ENCODE assay signal across 1 cellular context in the genomic region with DNA sequence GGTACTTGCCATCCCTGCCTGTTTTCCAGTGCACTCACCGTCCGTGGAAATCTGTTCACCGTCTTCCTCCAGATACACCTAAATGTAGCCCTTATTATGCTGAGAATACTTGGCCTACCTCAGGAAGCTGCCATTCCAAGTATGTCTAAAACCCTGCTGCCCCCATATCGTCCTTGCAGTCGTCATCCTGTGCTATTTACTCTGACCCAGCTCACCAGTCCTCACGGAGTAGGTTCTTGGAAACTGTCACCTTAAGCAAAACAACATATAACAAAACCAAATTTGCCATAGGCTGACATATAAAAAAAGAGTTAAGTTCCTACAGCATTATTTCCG.
TF ChIP-seq lines count a peak whose summit lies in the region.

No MANE protein-coding gene starts in this region.

TF ChIP-seq in GM23338, 12 proteins besides CTCF, POLR2A, EP300 and RAD21 (continued from another document):
- TF ChIP-seq, protein P1, sequence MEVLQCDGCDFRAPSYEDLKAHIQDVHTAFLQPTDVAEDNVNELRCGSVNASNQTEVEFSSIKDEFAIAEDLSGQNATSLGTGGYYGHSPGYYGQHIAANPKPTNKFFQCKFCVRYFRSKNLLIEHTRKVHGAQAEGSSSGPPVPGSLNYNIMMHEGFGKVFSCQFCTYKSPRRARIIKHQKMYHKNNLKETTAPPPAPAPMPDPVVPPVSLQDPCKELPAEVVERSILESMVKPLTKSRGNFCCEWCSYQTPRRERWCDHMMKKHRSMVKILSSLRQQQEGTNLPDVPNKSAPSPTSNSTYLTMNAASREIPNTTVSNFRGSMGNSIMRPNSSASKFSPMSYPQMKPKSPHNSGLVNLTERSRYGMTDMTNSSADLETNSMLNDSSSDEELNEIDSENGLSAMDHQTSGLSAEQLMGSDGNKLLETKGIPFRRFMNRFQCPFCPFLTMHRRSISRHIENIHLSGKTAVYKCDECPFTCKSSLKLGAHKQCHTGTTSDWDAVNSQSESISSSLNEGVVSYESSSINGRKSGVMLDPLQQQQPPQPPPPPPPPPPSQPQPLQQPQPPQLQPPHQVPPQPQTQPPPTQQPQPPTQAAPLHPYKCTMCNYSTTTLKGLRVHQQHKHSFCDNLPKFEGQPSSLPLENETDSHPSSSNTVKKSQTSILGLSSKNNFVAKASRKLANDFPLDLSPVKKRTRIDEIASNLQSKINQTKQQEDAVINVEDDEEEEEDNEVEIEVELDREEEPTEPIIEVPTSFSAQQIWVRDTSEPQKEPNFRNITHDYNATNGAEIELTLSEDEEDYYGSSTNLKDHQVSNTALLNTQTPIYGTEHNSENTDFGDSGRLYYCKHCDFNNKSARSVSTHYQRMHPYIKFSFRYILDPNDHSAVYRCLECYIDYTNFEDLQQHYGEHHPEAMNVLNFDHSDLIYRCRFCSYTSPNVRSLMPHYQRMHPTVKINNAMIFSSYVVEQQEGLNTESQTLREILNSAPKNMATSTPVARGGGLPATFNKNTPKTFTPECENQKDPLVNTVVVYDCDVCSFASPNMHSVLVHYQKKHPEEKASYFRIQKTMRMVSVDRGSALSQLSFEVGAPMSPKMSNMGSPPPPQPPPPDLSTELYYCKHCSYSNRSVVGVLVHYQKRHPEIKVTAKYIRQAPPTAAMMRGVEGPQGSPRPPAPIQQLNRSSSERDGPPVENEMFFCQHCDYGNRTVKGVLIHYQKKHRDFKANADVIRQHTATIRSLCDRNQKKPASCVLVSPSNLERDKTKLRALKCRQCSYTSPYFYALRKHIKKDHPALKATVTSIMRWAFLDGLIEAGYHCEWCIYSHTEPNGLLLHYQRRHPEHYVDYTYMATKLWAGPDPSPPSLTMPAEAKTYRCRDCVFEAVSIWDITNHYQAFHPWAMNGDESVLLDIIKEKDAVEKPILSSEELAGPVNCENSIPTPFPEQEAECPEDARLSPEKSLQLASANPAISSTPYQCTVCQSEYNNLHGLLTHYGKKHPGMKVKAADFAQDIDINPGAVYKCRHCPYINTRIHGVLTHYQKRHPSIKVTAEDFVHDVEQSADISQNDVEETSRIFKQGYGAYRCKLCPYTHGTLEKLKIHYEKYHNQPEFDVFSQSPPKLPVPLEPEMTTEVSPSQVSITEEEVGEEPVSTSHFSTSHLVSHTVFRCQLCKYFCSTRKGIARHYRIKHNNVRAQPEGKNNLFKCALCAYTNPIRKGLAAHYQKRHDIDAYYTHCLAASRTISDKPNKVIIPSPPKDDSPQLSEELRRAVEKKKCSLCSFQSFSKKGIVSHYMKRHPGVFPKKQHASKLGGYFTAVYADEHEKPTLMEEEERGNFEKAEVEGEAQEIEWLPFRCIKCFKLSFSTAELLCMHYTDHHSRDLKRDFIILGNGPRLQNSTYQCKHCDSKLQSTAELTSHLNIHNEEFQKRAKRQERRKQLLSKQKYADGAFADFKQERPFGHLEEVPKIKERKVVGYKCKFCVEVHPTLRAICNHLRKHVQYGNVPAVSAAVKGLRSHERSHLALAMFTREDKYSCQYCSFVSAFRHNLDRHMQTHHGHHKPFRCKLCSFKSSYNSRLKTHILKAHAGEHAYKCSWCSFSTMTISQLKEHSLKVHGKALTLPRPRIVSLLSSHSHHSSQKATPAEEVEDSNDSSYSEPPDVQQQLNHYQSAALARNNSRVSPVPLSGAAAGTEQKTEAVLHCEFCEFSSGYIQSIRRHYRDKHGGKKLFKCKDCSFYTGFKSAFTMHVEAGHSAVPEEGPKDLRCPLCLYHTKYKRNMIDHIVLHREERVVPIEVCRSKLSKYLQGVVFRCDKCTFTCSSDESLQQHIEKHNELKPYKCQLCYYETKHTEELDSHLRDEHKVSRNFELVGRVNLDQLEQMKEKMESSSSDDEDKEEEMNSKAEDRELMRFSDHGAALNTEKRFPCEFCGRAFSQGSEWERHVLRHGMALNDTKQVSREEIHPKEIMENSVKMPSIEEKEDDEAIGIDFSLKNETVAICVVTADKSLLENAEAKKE (CRISPR knock-in tag; IDR thresholded peaks at IDR 0.05): no peak
- no peak for TF ChIP-seq NANOG (IDR thresholded peaks at IDR 0.05; ENCODE audit: borderline replicate concordance)
- TF ChIP-seq POLR2AphosphoS5 (IDR thresholded peaks at IDR 0.05; ENCODE audit: low read depth): no peak
- no peak for TF ChIP-seq CREB1 (CRISPR knock-in tag; IDR thresholded peaks at IDR 0.05; ENCODE audit: low read depth)
- TF ChIP-seq EZH2phosphoT487 (IDR thresholded peaks at IDR 0.05; ENCODE audit: unreplicated experiment): no peak
- no peak for TF ChIP-seq REST (IDR thresholded peaks at IDR 0.05; ENCODE audit: unreplicated experiment)
